8 cellular contexts compared by ENCODE assay signal in genomic region chr2:231393149-231394131, GRCh38. TPM values are rescaled to one million over a fixed set of nuclear protein-coding genes. Genes with fewer than 3 reads are reported as not detected.
DNase-seq lines count a peak whose midpoint lies in the region; ATAC-seq and TF ChIP-seq lines count a peak whose summit lies in the region.

No MANE protein-coding gene starts in this region.

- H2AFZ ChIP-seq in osteoblast (ENCODE audit: low read length), result no peak overlapping the region

- H3K79me2 ChIP-seq in osteoblast (ENCODE audit: insufficient read depth, low read length), result no peaks in the 10 kb centered on the region

- peaks cover 31% of the 10 kb centered on the region for H3K27me3 ChIP-seq in osteoblast (ENCODE audit: insufficient read depth, low read length)

- no peaks in the 10 kb centered on the region for H3K9me3 Mint-ChIP-seq in activated naive CD4-positive, alpha-beta T cell treated with anti-CD3 and anti-CD28 coated beads, Interleukin-2, amount 50 U/mL, for 24 hours
- no peaks in the 10 kb centered on the region for H3K9me3 Mint-ChIP-seq in activated naive CD8-positive, alpha-beta T cell treated with anti-CD3 and anti-CD28 coated beads, Interleukin-2, amount 50 U/mL, for 24 hours

- H3K27ac ChIP-seq in osteoblast (ENCODE audit: low read depth, low read length), result no peak overlapping the region

- peaks cover 23% of the 10 kb centered on the region for H3K27me3 Mint-ChIP-seq in activated naive CD4-positive, alpha-beta T cell treated with anti-CD3 and anti-CD28 coated beads, Interleukin-2, amount 50 U/mL, for 24 hours
- H3K27me3 Mint-ChIP-seq in activated naive CD8-positive, alpha-beta T cell treated with anti-CD3 and anti-CD28 coated beads, Interleukin-2, amount 50 U/mL, for 24 hours, result peaks cover 22% of the 10 kb centered on the region

- H3K4me1 ChIP-seq in osteoblast (ENCODE audit: insufficient read depth, low read length), result no peaks in the 10 kb centered on the region

- H3K36me3 Mint-ChIP-seq in activated naive CD4-positive, alpha-beta T cell treated with anti-CD3 and anti-CD28 coated beads, Interleukin-2, amount 50 U/mL, for 24 hours, result no peaks in the 10 kb centered on the region
- no peaks in the 10 kb centered on the region for H3K36me3 Mint-ChIP-seq in activated naive CD8-positive, alpha-beta T cell treated with anti-CD3 and anti-CD28 coated beads, Interleukin-2, amount 50 U/mL, for 24 hours (ENCODE audit: low read depth)

- DNase-seq in activated naive CD4-positive, alpha-beta T cell treated with anti-CD3 and anti-CD28 coated beads, Interleukin-2, amount 50 U/mL, for 16 hours, result no peak
- DNase-seq in activated naive CD8-positive, alpha-beta T cell treated with anti-CD3 and anti-CD28 coated beads, Interleukin-2, amount 50 U/mL, for 24 hours, result peak; percentile 57
- peak; percentile 89 for DNase-seq in osteoblast (ENCODE audit: insufficient read length, low spot score, missing footprints)
- DNase-seq in NCI-H1048 (lab: John Stamatoyannopoulos, UW), result no peak
- no peak for DNase-seq in NCI-H128 (lab: John Stamatoyannopoulos, UW; ENCODE audit: unreplicated experiment)
- no peak for DNase-seq in NCI-H226

- H3K36me3 ChIP-seq in osteoblast (ENCODE audit: insufficient read depth, low read length), result no peaks in the 10 kb centered on the region

- H3K4me3 ChIP-seq in osteoblast (ENCODE audit: insufficient read depth, low read length), result no peak overlapping the region

- H3K4me3 Mint-ChIP-seq in activated naive CD4-positive, alpha-beta T cell treated with anti-CD3 and anti-CD28 coated beads, Interleukin-2, amount 50 U/mL, for 24 hours, result peak overlapping the region; percentile 70
- peak overlapping the region; percentile 78 for H3K4me3 Mint-ChIP-seq in activated naive CD8-positive, alpha-beta T cell treated with anti-CD3 and anti-CD28 coated beads, Interleukin-2, amount 50 U/mL, for 24 hours

- H3K9me3 ChIP-seq in osteoblast (ENCODE audit: low read depth, low read length), result no peaks in the 10 kb centered on the region

- peaks cover 14% of the 10 kb centered on the region for H3K4me1 Mint-ChIP-seq in activated naive CD4-positive, alpha-beta T cell treated with anti-CD3 and anti-CD28 coated beads, Interleukin-2, amount 50 U/mL, for 24 hours
- peaks cover 40% of the 10 kb centered on the region for H3K4me1 Mint-ChIP-seq in activated naive CD8-positive, alpha-beta T cell treated with anti-CD3 and anti-CD28 coated beads, Interleukin-2, amount 50 U/mL, for 24 hours

- H4K20me1 ChIP-seq in osteoblast (ENCODE audit: insufficient read depth, low read length), result no peaks in the 10 kb centered on the region

- peak; percentile 42 for ATAC-seq in HG03135 (IDR thresholded peaks at IDR 0.05; ENCODE audit: unreplicated experiment)
- peak; percentile 64 for ATAC-seq in activated naive CD8-positive, alpha-beta T cell treated with anti-CD3 and anti-CD28 coated beads, Interleukin-2, amount 50 U/mL, for 24 hours

- peak overlapping the region; percentile 79 for H3K27ac Mint-ChIP-seq in activated naive CD4-positive, alpha-beta T cell treated with anti-CD3 and anti-CD28 coated beads, Interleukin-2, amount 50 U/mL, for 24 hours
- peak overlapping the region; percentile 92 for H3K27ac Mint-ChIP-seq in activated naive CD8-positive, alpha-beta T cell treated with anti-CD3 and anti-CD28 coated beads, Interleukin-2, amount 50 U/mL, for 24 hours

- no peak overlapping the region for H3K4me2 ChIP-seq in osteoblast (ENCODE audit: insufficient read depth, low read length)

- peak; percentile 20 for TF ChIP-seq CTCF in osteoblast (IDR thresholded peaks at IDR 0.05; ENCODE audit: extremely low read depth, low read depth, low read length)

RNA-seq across cellular contexts. Expression of gene B3GNT7, which starts 2.1 kb away (rescaled TPM):
- total RNA-seq in osteoblast, result 0.29 and 0.72 TPM in 2 replicates

Comparison
In these comparisons a context has a peak if more than half of its experiments do, and no peak if none do; other contexts are left out.
1. DNase-seq: peak in activated naive CD8-positive, alpha-beta T cell treated with anti-CD3 and anti-CD28 coated beads, Interleukin-2, amount 50 U/mL, for 24 hours (single experiment) and osteoblast (single experiment); none in activated naive CD4-positive, alpha-beta T cell treated with anti-CD3 and anti-CD28 coated beads, Interleukin-2, amount 50 U/mL, for 16 hours (single experiment), NCI-H1048 (single experiment), NCI-H128 (single experiment) and NCI-H226 (single experiment).